In the genomic region with DNA sequence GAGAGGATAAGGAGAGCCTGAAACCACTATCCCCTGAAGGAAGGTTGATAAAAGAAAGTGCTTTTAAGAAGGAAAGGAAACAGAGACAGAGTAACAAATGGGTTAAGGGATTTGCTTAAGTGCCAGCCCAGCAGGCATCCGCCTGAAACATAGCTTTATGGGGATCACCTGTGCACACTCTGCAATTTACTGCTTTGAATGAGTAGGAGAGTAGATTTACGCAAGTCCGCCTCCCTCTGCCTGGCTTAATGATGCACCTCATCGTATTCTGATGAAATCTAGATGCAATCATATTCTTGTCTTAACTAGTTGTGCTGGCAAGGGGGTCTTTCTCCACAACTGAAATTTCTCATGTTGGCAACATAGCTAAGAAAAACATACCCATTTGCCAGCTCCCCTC, we compare ENCODE assay signal across 29 cellular contexts.
DNase-seq lines count a peak whose midpoint lies in the region; ATAC-seq and TF ChIP-seq lines count a peak whose summit lies in the region.
"Had no signal": no experiment of that assay in that cellular context is flagged by ENCODE, and none has a peak within 500 bp of the region (broad histone marks: within the 10 kb centered on the region; RNA-seq: fewer than 3 reads in every experiment).

No MANE protein-coding gene starts in this region.

- H3K9ac ChIP-seq in neural cell (ENCODE audit: low read length), result no peak overlapping the region

- H3K9me3 ChIP-seq in neural cell (ENCODE audit: low read length), result no peaks in the 10 kb centered on the region
- H3K9me3 ChIP-seq: A549, BE2C, colonic mucosa, SJSA1 had no signal

- no peaks in the 10 kb centered on the region for H3K4me1 Mint-ChIP-seq in T-helper 2 cell treated with Interferon-gamma antibody and Interleukin-4, amounts not matched to agents 5 μg/mL and 100 μg/mL, for 36 hours (ENCODE audit: low read depth)
- H3K4me1 Mint-ChIP-seq: activated CD4-positive, alpha-beta T cell treated with anti-CD3 and anti-CD28 coated beads, Interleukin-2, amount 10 ng/mL, durations not matched to agents 7 days and 5 days; immature natural killer cell; memory B cell; T-helper 17 cell had no signal

- no peaks in the 10 kb centered on the region for H4K20me1 ChIP-seq in neural cell (ENCODE audit: insufficient read depth)

- ATAC-seq in GM19395 (IDR thresholded peaks at IDR 0.05; ENCODE audit: unreplicated experiment), result no peak
- ATAC-seq: A549; activated T-cell treated with anti-CD3 and anti-CD28 coated beads, Interleukin-2, amount 50 U/mL, for 72 hours; foreskin keratinocyte; T-helper 17 cell had no signal

- H3K36me3 ChIP-seq in neural cell (ENCODE audit: insufficient read depth, low read length), result no peaks in the 10 kb centered on the region
- H3K36me3 ChIP-seq: BE2C, colonic mucosa, SJSA1 had no signal

- DNase-seq in NCI-H2107 treated with DMSO at 0.1 percent for 48 hours (lab: John Stamatoyannopoulos, UW; ENCODE audit: unreplicated experiment), result peak; percentile 40
- DNase-seq in NCI-H2107 (lab: John Stamatoyannopoulos, UW), result no peak
- DNase-seq in NCI-H2081 (lab: John Stamatoyannopoulos, UW), result peak; percentile 39 to 83
- DNase-seq in OCI-M1 (lab: John Stamatoyannopoulos, UW), result peak; percentile 21
- no peak for DNase-seq in T-helper 2 cell treated with Interferon-gamma antibody and Interleukin-4, amounts not matched to agents 5 μg/mL and 100 μg/mL, for 36 hours (ENCODE audit: low spot score)
- no peak for DNase-seq in SW 1271 (lab: John Stamatoyannopoulos, UW)
- DNase-seq: activated CD4-positive, alpha-beta T cell treated with anti-CD3 and anti-CD28 coated beads, Interleukin-2, amount 10 ng/mL, durations not matched to agents 7 days and 5 days; activated naive CD4-positive, alpha-beta T cell treated with anti-CD3 and anti-CD28 coated beads for 36 hours; activated T-cell treated with anti-CD3 and anti-CD28 coated beads, Interleukin-2, amount 50 U/mL, for 72 hours; amygdala; BE2C; colonic mucosa; DND-41; effector memory CD4-positive, alpha-beta T cell; erythroblast; foreskin keratinocyte; immature natural killer cell; NCI-H1092; NCI-H446; nucleus accumbens; stimulated activated CD4-positive, alpha-beta T cell treated with anti-CD3 and anti-CD28 coated beads, Interleukin-1b, Interleukin-23, amount 100 ng/mL, for 48 hours; T-helper 17 cell had no signal

- no peaks in the 10 kb centered on the region for H3F3A ChIP-seq in neural cell (ENCODE audit: insufficient read depth, low read length, poor library complexity, severe bottlenecking)

- no peak overlapping the region for H3K4me3 ChIP-seq in neural cell (ENCODE audit: low read length)
- H3K4me3 ChIP-seq: A549, colonic mucosa, SJSA1, skin epidermis had no signal

- peak overlapping the region; percentile 49 for H3K27ac ChIP-seq in neural cell (ENCODE audit: low read length)
- H3K27ac ChIP-seq: A549, colonic mucosa, foreskin keratinocyte, SJSA1, VCaP had no signal

- no peaks in the 10 kb centered on the region for H3K36me3 Mint-ChIP-seq in T-helper 2 cell treated with Interferon-gamma antibody and Interleukin-4, amounts not matched to agents 5 μg/mL and 100 μg/mL, for 36 hours (ENCODE audit: low read depth)
- H3K36me3 Mint-ChIP-seq: immature natural killer cell, memory B cell had no signal

- no peaks in the 10 kb centered on the region for H3K27me3 ChIP-seq in neural cell (ENCODE audit: insufficient read depth, low read depth, low read length)
- H3K27me3 ChIP-seq: BE2C, colonic mucosa, foreskin keratinocyte had no signal

- H3K79me2 ChIP-seq in neural cell (replicated peaks; ENCODE audit: insufficient read depth, low read length), result no peaks in the 10 kb centered on the region

- peak; percentile 61 for TF ChIP-seq EP300 in neural cell (conservative IDR thresholded peaks at IDR 0.05; ENCODE audit: poor library complexity, severe bottlenecking)

- TF ChIP-seq CTCF in neural cell (IDR thresholded peaks at IDR 0.05; ENCODE audit: poor library complexity, severe bottlenecking), result no peak

- no peak overlapping the region for H3K27ac Mint-ChIP-seq in T-helper 2 cell treated with Interferon-gamma antibody and Interleukin-4, amounts not matched to agents 5 μg/mL and 100 μg/mL, for 36 hours
- H3K27ac Mint-ChIP-seq: activated CD4-positive, alpha-beta T cell treated with anti-CD3 and anti-CD28 coated beads, Interleukin-2, amount 10 ng/mL, durations not matched to agents 7 days and 5 days; activated naive CD4-positive, alpha-beta T cell treated with anti-CD3 and anti-CD28 coated beads for 36 hours; activated T-cell treated with anti-CD3 and anti-CD28 coated beads, Interleukin-2, amount 50 U/mL, for 72 hours; immature natural killer cell; memory B cell; T-helper 17 cell had no signal

- H2AFZ ChIP-seq in neural cell (ENCODE audit: low read depth, low read length), result no peak overlapping the region

- H3K4me2 ChIP-seq in neural cell (ENCODE audit: low read length), result no peak overlapping the region
- H3K4me2 ChIP-seq: A549 had no signal

- H3K4me3 Mint-ChIP-seq in T-helper 2 cell treated with Interferon-gamma antibody and Interleukin-4, amounts not matched to agents 5 μg/mL and 100 μg/mL, for 36 hours, result no peak overlapping the region
- H3K4me3 Mint-ChIP-seq: activated CD4-positive, alpha-beta T cell treated with anti-CD3 and anti-CD28 coated beads, Interleukin-2, amount 10 ng/mL, durations not matched to agents 7 days and 5 days; activated naive CD4-positive, alpha-beta T cell treated with anti-CD3 and anti-CD28 coated beads for 36 hours; activated T-cell treated with anti-CD3 and anti-CD28 coated beads, Interleukin-2, amount 50 U/mL, for 72 hours; immature natural killer cell; memory B cell; T-helper 17 cell had no signal

- no peaks in the 10 kb centered on the region for H3K9me2 ChIP-seq in neural cell (ENCODE audit: insufficient read depth, low read length)

- TF ChIP-seq RAD21 in neural cell (conservative IDR thresholded peaks at IDR 0.05), result peak; percentile 34

- H3K27me3 Mint-ChIP-seq in T-helper 2 cell treated with Interferon-gamma antibody and Interleukin-4, amounts not matched to agents 5 μg/mL and 100 μg/mL, for 36 hours (ENCODE audit: low read depth), result no peaks in the 10 kb centered on the region
- H3K27me3 Mint-ChIP-seq: activated CD4-positive, alpha-beta T cell treated with anti-CD3 and anti-CD28 coated beads, Interleukin-2, amount 10 ng/mL, durations not matched to agents 7 days and 5 days; memory B cell; T-helper 17 cell had no signal

- no peaks in the 10 kb centered on the region for H3K9me3 Mint-ChIP-seq in T-helper 2 cell treated with Interferon-gamma antibody and Interleukin-4, amounts not matched to agents 5 μg/mL and 100 μg/mL, for 36 hours
- H3K9me3 Mint-ChIP-seq: activated CD4-positive, alpha-beta T cell treated with anti-CD3 and anti-CD28 coated beads, Interleukin-2, amount 10 ng/mL, durations not matched to agents 7 days and 5 days; activated naive CD4-positive, alpha-beta T cell treated with anti-CD3 and anti-CD28 coated beads for 36 hours had no signal

TF ChIP-seq in neural cell, 6 proteins besides CTCF, POLR2A, EP300 and RAD21:
- TF ChIP-seq, protein P1, sequence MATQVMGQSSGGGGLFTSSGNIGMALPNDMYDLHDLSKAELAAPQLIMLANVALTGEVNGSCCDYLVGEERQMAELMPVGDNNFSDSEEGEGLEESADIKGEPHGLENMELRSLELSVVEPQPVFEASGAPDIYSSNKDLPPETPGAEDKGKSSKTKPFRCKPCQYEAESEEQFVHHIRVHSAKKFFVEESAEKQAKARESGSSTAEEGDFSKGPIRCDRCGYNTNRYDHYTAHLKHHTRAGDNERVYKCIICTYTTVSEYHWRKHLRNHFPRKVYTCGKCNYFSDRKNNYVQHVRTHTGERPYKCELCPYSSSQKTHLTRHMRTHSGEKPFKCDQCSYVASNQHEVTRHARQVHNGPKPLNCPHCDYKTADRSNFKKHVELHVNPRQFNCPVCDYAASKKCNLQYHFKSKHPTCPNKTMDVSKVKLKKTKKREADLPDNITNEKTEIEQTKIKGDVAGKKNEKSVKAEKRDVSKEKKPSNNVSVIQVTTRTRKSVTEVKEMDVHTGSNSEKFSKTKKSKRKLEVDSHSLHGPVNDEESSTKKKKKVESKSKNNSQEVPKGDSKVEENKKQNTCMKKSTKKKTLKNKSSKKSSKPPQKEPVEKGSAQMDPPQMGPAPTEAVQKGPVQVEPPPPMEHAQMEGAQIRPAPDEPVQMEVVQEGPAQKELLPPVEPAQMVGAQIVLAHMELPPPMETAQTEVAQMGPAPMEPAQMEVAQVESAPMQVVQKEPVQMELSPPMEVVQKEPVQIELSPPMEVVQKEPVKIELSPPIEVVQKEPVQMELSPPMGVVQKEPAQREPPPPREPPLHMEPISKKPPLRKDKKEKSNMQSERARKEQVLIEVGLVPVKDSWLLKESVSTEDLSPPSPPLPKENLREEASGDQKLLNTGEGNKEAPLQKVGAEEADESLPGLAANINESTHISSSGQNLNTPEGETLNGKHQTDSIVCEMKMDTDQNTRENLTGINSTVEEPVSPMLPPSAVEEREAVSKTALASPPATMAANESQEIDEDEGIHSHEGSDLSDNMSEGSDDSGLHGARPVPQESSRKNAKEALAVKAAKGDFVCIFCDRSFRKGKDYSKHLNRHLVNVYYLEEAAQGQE (IDR thresholded peaks at IDR 0.05; ENCODE audit: borderline replicate concordance), result peak; percentile 68
- TF ChIP-seq EZH2 (IDR thresholded peaks at IDR 0.05; ENCODE audit: borderline replicate concordance, insufficient read depth, low read length, poor library complexity, severe bottlenecking), result no peak
- TF ChIP-seq POLR2AphosphoS5 (IDR thresholded peaks at IDR 0.05), result peak; percentile 92
- peak; percentile 33 for TF ChIP-seq SMC3 (conservative IDR thresholded peaks at IDR 0.05; ENCODE audit: poor library complexity)

Comparison
In these comparisons a context has a peak if more than half of its experiments do, and no peak if none do; other contexts are left out.
1. DNase-seq: peak in NCI-H2107 treated with DMSO at 0.1 percent for 48 hours (single experiment), NCI-H2081 (2 of 2) and OCI-M1 (single experiment); none in NCI-H2107 (single experiment), T-helper 2 cell treated with Interferon-gamma antibody and Interleukin-4, amounts not matched to agents 5 μg/mL and 100 μg/mL, for 36 hours (single experiment) and SW 1271 (0 of 2).